Comparison of ENCODE assay signal across 6 cellular contexts in genomic region chr16:24812813-24813212, GRCh38. TPM values are rescaled to one million over a fixed set of nuclear protein-coding genes. Genes with fewer than 3 reads are reported as not detected.
"Had no signal": no experiment of that assay in that cellular context is flagged by ENCODE, and none has a peak within 500 bp of the region (broad histone marks: within the 10 kb centered on the region; RNA-seq: fewer than 3 reads in every experiment).

No MANE protein-coding gene starts in this region.

RNA-seq across cellular contexts. Expression of gene SLC5A11, which starts 33.0 kb away (rescaled TPM):
- total RNA-seq: LHCN-M2, MCF 10A, NCI-H460, Right ventricle myocardium inferior, RPMI7951, SK-MEL-5 had no signal
